In genomic region chr5:8340739-8341344, GRCh38 we compare ENCODE assay signal across 1 cellular context.
TF ChIP-seq lines count a peak whose summit lies in the region.

No MANE protein-coding gene starts in this region.

TF ChIP-seq in H1, 55 proteins besides CTCF, POLR2A, EP300 and RAD21 (continued from another document):
- TF ChIP-seq CHD7 (IDR thresholded peaks at IDR 0.05; ENCODE audit: insufficient replicate concordance, low read length) (no peak), HDAC2 (IDR thresholded peaks at IDR 0.05; ENCODE audit: borderline replicate concordance in 1 of 2, low read depth in 2 of 2, low read length in 2 of 2) (no peak), ASH2L (IDR thresholded peaks at IDR 0.05; ENCODE audit: low read length) (no peak), YY1 (IDR thresholded peaks at IDR 0.05; ENCODE audit: low read depth, low read length) (no peak), TAF7 (optimal IDR thresholded peaks at IDR 0.05; ENCODE audit: borderline replicate concordance, low read depth, low read length) (no peak), NANOG (IDR thresholded peaks at IDR 0.05; ENCODE audit: insufficient read depth, low read depth, low read length, poor library complexity, severe bottlenecking) (no peak), SRF (IDR thresholded peaks at IDR 0.05; ENCODE audit: low read depth, low read length) (no peak), RNF2 (IDR thresholded peaks at IDR 0.05; ENCODE audit: borderline replicate concordance, low read depth, low read length, missing control alignments, poor library complexity, severe bottlenecking) (no peak), TEAD4 (IDR thresholded peaks at IDR 0.05; ENCODE audit: low read depth, low read length) (no peak), SP1 (IDR thresholded peaks at IDR 0.05; ENCODE audit: low read depth, low read length) (no peak), JUND (IDR thresholded peaks at IDR 0.05; ENCODE audit: low read length) (no peak), NRF1 (IDR thresholded peaks at IDR 0.05; ENCODE audit: low read depth, low read length) (no peak)
